ENCODE assay signal across 1 cellular context in the genomic region with DNA sequence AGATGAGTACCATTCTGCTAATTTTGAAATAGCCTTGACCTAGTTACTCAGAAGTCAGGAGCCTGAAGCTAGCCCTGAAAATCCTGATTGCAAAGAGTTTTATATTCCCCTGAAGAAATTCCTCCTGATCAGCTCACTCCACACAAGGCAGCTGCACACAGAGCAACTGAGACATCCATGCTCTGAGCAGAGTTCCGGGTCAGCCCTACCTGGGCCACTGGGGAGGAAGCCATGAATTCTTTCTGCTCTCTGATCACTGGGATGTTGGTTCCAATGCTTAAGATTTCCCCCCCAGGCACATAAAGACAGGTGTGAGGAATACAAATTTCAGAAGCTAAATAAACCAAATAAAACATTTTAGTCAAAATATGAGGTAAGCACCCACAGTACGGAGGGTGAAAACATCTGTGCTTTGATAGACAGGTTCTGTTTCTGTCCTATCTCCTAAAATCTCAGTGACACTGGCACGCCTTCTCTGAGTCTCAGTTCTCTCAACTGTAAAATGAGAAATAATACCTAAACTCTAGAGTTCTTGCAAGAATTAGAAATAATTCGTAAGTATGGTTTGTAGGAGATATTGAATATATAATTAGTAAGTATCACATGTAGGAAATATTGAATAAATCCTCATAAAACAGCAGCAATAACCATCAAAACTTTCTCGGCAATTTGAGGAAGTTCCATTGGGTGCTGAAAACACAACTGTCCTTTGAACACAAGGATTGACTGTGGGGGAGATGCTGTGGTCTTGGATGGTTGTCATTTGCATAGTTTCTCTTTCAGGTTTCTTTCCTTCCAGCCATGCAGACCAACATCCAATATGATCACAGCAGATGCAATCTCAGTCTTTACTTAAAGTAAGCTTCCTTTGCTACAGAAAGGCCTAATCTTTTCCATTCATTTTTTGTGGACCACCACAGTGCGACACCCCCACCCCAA.
TF ChIP-seq lines count a peak whose summit lies in the region.

No MANE protein-coding gene starts in this region.

TF ChIP-seq in GM12878, 131 proteins besides CTCF, POLR2A, EP300 and RAD21:
- peak; percentile 89 for TF ChIP-seq POU2F2 (IDR thresholded peaks at IDR 0.05; ENCODE audit: borderline replicate concordance, low read depth, low read length)
- TF ChIP-seq EED (IDR thresholded peaks at IDR 0.05; ENCODE audit: low read depth), result peak; percentile 46; the same call in 1 of the 2 replicates
- TF ChIP-seq IKZF2 (IDR thresholded peaks at IDR 0.05), result no peak
- no peak for TF ChIP-seq NFYA (IDR thresholded peaks at IDR 0.05; ENCODE audit: borderline replicate concordance, low read depth, low read length)
- TF ChIP-seq, protein P1, sequence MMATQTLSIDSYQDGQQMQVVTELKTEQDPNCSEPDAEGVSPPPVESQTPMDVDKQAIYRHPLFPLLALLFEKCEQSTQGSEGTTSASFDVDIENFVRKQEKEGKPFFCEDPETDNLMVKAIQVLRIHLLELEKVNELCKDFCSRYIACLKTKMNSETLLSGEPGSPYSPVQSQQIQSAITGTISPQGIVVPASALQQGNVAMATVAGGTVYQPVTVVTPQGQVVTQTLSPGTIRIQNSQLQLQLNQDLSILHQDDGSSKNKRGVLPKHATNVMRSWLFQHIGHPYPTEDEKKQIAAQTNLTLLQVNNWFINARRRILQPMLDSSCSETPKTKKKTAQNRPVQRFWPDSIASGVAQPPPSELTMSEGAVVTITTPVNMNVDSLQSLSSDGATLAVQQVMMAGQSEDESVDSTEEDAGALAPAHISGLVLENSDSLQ (IDR thresholded peaks at IDR 0.05), result peak; percentile 45; the same call in 1 of the 2 replicates
- peak; percentile 82 for TF ChIP-seq RUNX3 (IDR thresholded peaks at IDR 0.05; ENCODE audit: low read length)
- 0 out of 2 replicates have a peak, but pooled peaks have one; percentile 19 for TF ChIP-seq TCF12 (IDR thresholded peaks at IDR 0.05; ENCODE audit: low read depth, low read length)
